ENCODE assay signal across 18 cellular contexts in the genomic region with DNA sequence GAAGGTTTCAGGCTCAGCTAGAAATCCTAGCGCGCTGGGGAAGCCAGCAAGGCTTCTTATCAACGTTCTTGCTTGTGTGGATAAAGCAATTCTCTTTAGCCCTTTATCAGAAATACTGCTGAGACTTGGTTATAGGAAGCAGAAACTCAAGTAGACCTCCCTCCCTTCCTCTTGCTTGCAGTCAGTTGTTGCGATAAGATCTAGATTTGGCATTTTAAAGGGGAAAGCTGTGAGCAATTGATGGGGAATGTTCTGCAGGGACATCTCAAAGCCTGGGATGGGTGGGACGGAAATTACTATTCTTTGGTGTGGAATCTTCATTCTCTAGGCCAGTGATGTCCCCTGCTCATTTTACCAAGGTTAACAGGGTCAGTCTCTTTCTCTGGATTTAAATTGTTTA.
A peak's percentile ranks its signal among the peaks of the same experiment; 100 is the strongest.
DNase-seq lines count a peak whose midpoint lies in the region; ATAC-seq, FAIRE-seq and TF ChIP-seq lines count a peak whose summit lies in the region.
"Had no signal": no experiment of that assay in that cellular context is flagged by ENCODE, and none has a peak within 500 bp of the region (broad histone marks: within the 10 kb centered on the region; RNA-seq: fewer than 3 reads in every experiment).

No MANE protein-coding gene starts in this region.

- no peaks in the 10 kb centered on the region; the same call in 2 of the 3 replicates for H3K9me3 Mint-ChIP-seq in GM23338
- peaks cover 3% of the 10 kb centered on the region for H3K9me3 Mint-ChIP-seq in astrocyte (ENCODE audit: unreplicated experiment)
- no peaks in the 10 kb centered on the region for H3K9me3 Mint-ChIP-seq in activated CD4-positive, alpha-beta T cell treated with anti-CD3 and anti-CD28 coated beads, Interleukin-2, amount 10 ng/mL, durations not matched to agents 7 days and 5 days
- H3K9me3 Mint-ChIP-seq: activated T-helper 17 cell treated with anti-CD3 and anti-CD28 coated beads, Interleukin-2, amount 50 U/mL, for 72 hours had no signal

- WGBS in mammary epithelial cell (ENCODE audit: low coverage, missing lambda C conversion rate): 94% methylated on average over 5 of the region's 5 CpGs

- no peaks in the 10 kb centered on the region for H3K9me2 ChIP-seq in GM23338 (ENCODE audit: insufficient read depth)

- peak overlapping the region; percentile 77 for H3K4me3 Mint-ChIP-seq in GM23338
- peak overlapping the region; percentile 88 for H3K4me3 Mint-ChIP-seq in astrocyte (ENCODE audit: unreplicated experiment)
- H3K4me3 Mint-ChIP-seq in activated CD4-positive, alpha-beta T cell treated with anti-CD3 and anti-CD28 coated beads, Interleukin-2, amount 10 ng/mL, durations not matched to agents 7 days and 5 days: no peak overlapping the region
- H3K4me3 Mint-ChIP-seq: activated CD8-positive, alpha-beta T cell treated with anti-CD3 and anti-CD28 coated beads, Interleukin-2, amount 10 ng/mL, durations not matched to agents 7 days and 5 days; activated T-helper 17 cell treated with anti-CD3 and anti-CD28 coated beads, Interleukin-2, amount 50 U/mL, for 72 hours had no signal

- intact Hi-C loops in mammary epithelial cell (cut with micrococcal nuclease): no loop called here

- H4K20me1 ChIP-seq in GM23338 (replicated peaks; ENCODE audit: insufficient read depth) (no peaks in the 10 kb centered on the region), astrocyte (ENCODE audit: insufficient read depth, low read length) (no peaks in the 10 kb centered on the region), mammary epithelial cell (ENCODE audit: insufficient read depth, low read length) (no peaks in the 10 kb centered on the region)

- H3K36me3 ChIP-seq in GM23338 (ENCODE audit: insufficient read depth) (no peaks in the 10 kb centered on the region), astrocyte (ENCODE audit: insufficient read depth, low read length) (no peaks in the 10 kb centered on the region), iPS-20b (ENCODE audit: insufficient read depth, low read depth, low read length) (no peaks in the 10 kb centered on the region), mammary epithelial cell (ENCODE audit: insufficient read depth, low read length) (no peaks in the 10 kb centered on the region)
- H3K36me3 ChIP-seq: gastrocnemius medialis had no signal

- H2AFZ ChIP-seq in GM23338: no peak overlapping the region
- H2AFZ ChIP-seq in astrocyte (ENCODE audit: low read depth, low read length): no peak overlapping the region
- H2AFZ ChIP-seq in mammary epithelial cell (ENCODE audit: low read depth, low read length): no peak overlapping the region

- FAIRE-seq in astrocyte (lab: Jason Lieb, UNC): no peak
- FAIRE-seq: GM12878 had no signal

- H3K27ac Mint-ChIP-seq in GM23338: no peak overlapping the region
- H3K27ac Mint-ChIP-seq in astrocyte (ENCODE audit: unreplicated experiment): no peak overlapping the region
- H3K27ac Mint-ChIP-seq in activated CD4-positive, alpha-beta T cell treated with anti-CD3 and anti-CD28 coated beads, Interleukin-2, amount 10 ng/mL, durations not matched to agents 7 days and 5 days: no peak overlapping the region
- H3K27ac Mint-ChIP-seq: activated CD8-positive, alpha-beta T cell treated with anti-CD3 and anti-CD28 coated beads, Interleukin-2, amount 10 ng/mL, durations not matched to agents 7 days and 5 days; activated T-helper 17 cell treated with anti-CD3 and anti-CD28 coated beads, Interleukin-2, amount 50 U/mL, for 72 hours had no signal

- no peak overlapping the region for H3K27ac ChIP-seq in GM23338 (ENCODE audit: low read depth)
- H3K27ac ChIP-seq in astrocyte (ENCODE audit: low read depth, low read length): no peak overlapping the region
- no peak overlapping the region for H3K27ac ChIP-seq in iPS-20b (ENCODE audit: low read length)
- H3K27ac ChIP-seq in mammary epithelial cell (ENCODE audit: insufficient read depth, low read depth, low read length): no peak overlapping the region
- H3K27ac ChIP-seq: dorsolateral prefrontal cortex, gastrocnemius medialis had no signal

- BruUV-seq in mammary epithelial cell (replicated peaks; lab: Mats Ljungman, UMichigan): no TSS peak

- H3K9ac ChIP-seq in astrocyte (ENCODE audit: low read length): no peak overlapping the region
- H3K9ac ChIP-seq in iPS-20b (ENCODE audit: low read depth, low read length): no peak overlapping the region
- no peak overlapping the region for H3K9ac ChIP-seq in mammary epithelial cell (ENCODE audit: insufficient read depth, low read length)

- CTCF ChIA-PET in mammary epithelial cell (lab: Charles Lee; ENCODE audit: low non-redundant PET): no interaction called here
- CTCF ChIA-PET in activated CD4-positive, alpha-beta T cell treated with anti-CD3 and anti-CD28 coated beads, Interleukin-2, amount 10 ng/mL, durations not matched to agents 7 days and 5 days (lab: Charles Lee): no interaction called here

- in situ Hi-C loops in mammary epithelial cell (cut with MboI; ENCODE audit: low sequenced_read_pairs in 2 of 2): loop anchor here in 1 of 2 donors (25.0 kb wide), 1 partner anchor 131 kb away; no protein-coding TSS in a partner anchor

- POLR2A ChIA-PET in activated CD4-positive, alpha-beta T cell treated with anti-CD3 and anti-CD28 coated beads, Interleukin-2, amount 10 ng/mL, durations not matched to agents 7 days and 5 days (lab: Charles Lee): no interaction called here

- DNase-seq in AG08395 (ENCODE audit: low spot score): peak; percentile 43
- DNase-seq in GM23338 (ENCODE audit: low spot score): no peak
- peak; percentile 1 for DNase-seq in astrocyte (ENCODE audit: low read depth)
- no peak for DNase-seq in mammary epithelial cell
- no peak for DNase-seq in activated CD4-positive, alpha-beta T cell treated with anti-CD3 and anti-CD28 coated beads, Interleukin-2, amount 10 ng/mL, durations not matched to agents 7 days and 5 days
- DNase-seq in NCI-H1105 (lab: John Stamatoyannopoulos, UW): no peak
- DNase-seq: activated CD8-positive, alpha-beta T cell treated with anti-CD3 and anti-CD28 coated beads, Interleukin-2, amount 10 ng/mL, durations not matched to agents 7 days and 5 days; dorsolateral prefrontal cortex; gastrocnemius medialis; kidney glomerular epithelial cell; NCI-H1092 treated with DMSO at 0.1 percent for 48 hours; NCI-H345; OCI-M1; posterior cingulate gyrus had no signal

- peak overlapping the region; percentile 71; the same call in 1 of the 2 replicates for H3K4me3 ChIP-seq in GM23338
- H3K4me3 ChIP-seq in astrocyte (ENCODE audit: insufficient read depth, low read depth, low read length): no peak overlapping the region
- peak overlapping the region; percentile 75; the same call in 1 of the 2 replicates for H3K4me3 ChIP-seq in iPS-20b (ENCODE audit: low read length)
- H3K4me3 ChIP-seq in mammary epithelial cell (replicated peaks in 1 of 3; ENCODE audit: insufficient read depth in 1 of 3, low read depth in 2 of 3, low read length in 3 of 3): peak overlapping the region in 1 of 3 experiments; percentile 38
- H3K4me3 ChIP-seq: GM12878 had no signal

- H3K9me3 ChIP-seq in astrocyte (ENCODE audit: insufficient read depth, low read depth, low read length): no peaks in the 10 kb centered on the region
- no peaks in the 10 kb centered on the region for H3K9me3 ChIP-seq in iPS-20b (ENCODE audit: insufficient read depth, low read depth, low read length)
- H3K9me3 ChIP-seq in mammary epithelial cell (replicated peaks; ENCODE audit: insufficient read depth, low read length): no peaks in the 10 kb centered on the region
- H3K9me3 ChIP-seq: gastrocnemius medialis had no signal

- H3K4me1 ChIP-seq in GM23338 (ENCODE audit: insufficient read depth) (0 out of 2 replicates have a peak, but pooled peaks cover 10% of the 10 kb centered on the region), astrocyte (ENCODE audit: insufficient read depth, low read length) (peaks cover 7% of the 10 kb centered on the region), iPS-20b (ENCODE audit: insufficient read depth, low read length) (peaks cover 11% of the 10 kb centered on the region; the same call in 1 of the 2 replicates), mammary epithelial cell (ENCODE audit: insufficient read depth, low read length) (peaks cover 6% of the 10 kb centered on the region)
- H3K4me1 ChIP-seq: gastrocnemius medialis had no signal

- peaks cover 60% of the 10 kb centered on the region for H3K27me3 ChIP-seq in GM23338 (ENCODE audit: insufficient read depth)
- peaks cover 26% of the 10 kb centered on the region for H3K27me3 ChIP-seq in astrocyte (ENCODE audit: insufficient read depth, low read length)
- H3K27me3 ChIP-seq in iPS-20b (ENCODE audit: insufficient read depth, low read length): peaks cover 60% of the 10 kb centered on the region
- H3K27me3 ChIP-seq in mammary epithelial cell (ENCODE audit: insufficient read depth, low read length): peaks cover 12% of the 10 kb centered on the region

- no peaks in the 10 kb centered on the region; the same call in 2 of the 3 replicates for H3K36me3 Mint-ChIP-seq in GM23338 (ENCODE audit: low read depth)
- H3K36me3 Mint-ChIP-seq in astrocyte (ENCODE audit: low read depth, unreplicated experiment): no peaks in the 10 kb centered on the region
- no peaks in the 10 kb centered on the region for H3K36me3 Mint-ChIP-seq in activated CD4-positive, alpha-beta T cell treated with anti-CD3 and anti-CD28 coated beads, Interleukin-2, amount 10 ng/mL, durations not matched to agents 7 days and 5 days (ENCODE audit: low read depth)

- peaks cover 40% of the 10 kb centered on the region for H3K27me3 Mint-ChIP-seq in GM23338 (ENCODE audit: insufficient read depth, low read depth, poor library complexity)
- peaks cover 16% of the 10 kb centered on the region for H3K27me3 Mint-ChIP-seq in astrocyte (ENCODE audit: low read depth, unreplicated experiment)
- H3K27me3 Mint-ChIP-seq in activated CD4-positive, alpha-beta T cell treated with anti-CD3 and anti-CD28 coated beads, Interleukin-2, amount 10 ng/mL, durations not matched to agents 7 days and 5 days: peaks cover 48% of the 10 kb centered on the region

- H3F3A ChIP-seq in GM23338 (replicated peaks; ENCODE audit: low read depth): no peaks in the 10 kb centered on the region

- H3K79me2 ChIP-seq in GM23338 (replicated peaks; ENCODE audit: insufficient read depth): no peaks in the 10 kb centered on the region
- H3K79me2 ChIP-seq in astrocyte (ENCODE audit: insufficient read depth, low read length): no peaks in the 10 kb centered on the region
- H3K79me2 ChIP-seq in mammary epithelial cell (ENCODE audit: insufficient read depth, low read length): no peaks in the 10 kb centered on the region

- no peak for ATAC-seq in GM23338
- ATAC-seq in HG02970 (IDR thresholded peaks at IDR 0.05; ENCODE audit: low FRiP score, unreplicated experiment): no peak
- ATAC-seq: activated CD8-positive, alpha-beta T cell treated with anti-CD3 and anti-CD28 coated beads, Interleukin-2, amount 10 ng/mL, durations not matched to agents 7 days and 5 days; activated T-helper 17 cell treated with anti-CD3 and anti-CD28 coated beads, Interleukin-2, amount 50 U/mL, for 72 hours; gastrocnemius medialis; GM12878 had no signal

- dilution Hi-C loops in mammary epithelial cell (cut with HindIII; ENCODE audit: low sequenced_read_pairs): no loop called here

- H3K4me1 Mint-ChIP-seq in GM23338 (peaks cover 18% of the 10 kb centered on the region), astrocyte (ENCODE audit: low read depth, unreplicated experiment) (peaks cover 3% of the 10 kb centered on the region)
- peaks cover 2% of the 10 kb centered on the region for H3K4me1 Mint-ChIP-seq in activated CD4-positive, alpha-beta T cell treated with anti-CD3 and anti-CD28 coated beads, Interleukin-2, amount 10 ng/mL, durations not matched to agents 7 days and 5 days
- H3K4me1 Mint-ChIP-seq: activated T-helper 17 cell treated with anti-CD3 and anti-CD28 coated beads, Interleukin-2, amount 50 U/mL, for 72 hours had no signal

- H3K4me2 ChIP-seq in GM23338 (peak overlapping the region; percentile 88), astrocyte (ENCODE audit: low read length) (peak overlapping the region; percentile 23), mammary epithelial cell (ENCODE audit: insufficient read depth, low read depth, low read length) (no peak overlapping the region)

- TF ChIP-seq CTCF in GM23338 (conservative IDR thresholded peaks at IDR 0.05; ENCODE audit: low read depth in 2 of 2): no peak
- TF ChIP-seq CTCF in astrocyte (IDR thresholded peaks at IDR 0.05; ENCODE audit: insufficient read depth, low read depth, low read length): no peak
- no peak for TF ChIP-seq CTCF in mammary epithelial cell (conservative IDR thresholded peaks at IDR 0.05 in 1 of 2, IDR thresholded peaks at IDR 0.05 in 1 of 2; ENCODE audit: extremely low read depth in 1 of 2, insufficient read depth in 1 of 2, low read depth in 1 of 2, low read length in 2 of 2)

Comparison
In these comparisons a context has a peak if more than half of its experiments do, and no peak if none do; other contexts are left out.
1. DNase-seq: peak in AG08395 (single experiment) and astrocyte (single experiment); none in GM23338 (single experiment), mammary epithelial cell (single experiment), activated CD4-positive, alpha-beta T cell treated with anti-CD3 and anti-CD28 coated beads, Interleukin-2, amount 10 ng/mL, durations not matched to agents 7 days and 5 days (single experiment) and NCI-H1105 (single experiment).